8 cellular contexts compared by ENCODE assay signal in genomic region chr11:35391922-35392813, GRCh38. TPM values are rescaled to one million over a fixed set of nuclear protein-coding genes. Genes with fewer than 3 reads are reported as not detected.
DNase-seq lines count a peak whose midpoint lies in the region; ATAC-seq, FAIRE-seq and TF ChIP-seq lines count a peak whose summit lies in the region.

No MANE protein-coding gene starts in this region.

- POLR2A ChIA-PET in endothelial cell of umbilical vein (lab: Charles Lee): no interaction called here

- peak; percentile 62 for DNase-seq in NK-92 treated with Interleukin-12 subunit alpha and Interleukin-12 subunit beta, amount 100 ng/mL, for 24 hours (lab: John Stamatoyannopoulos, UW)
- no peak for DNase-seq in NK-92 (lab: John Stamatoyannopoulos, UW; ENCODE audit: unreplicated experiment)
- peak; percentile 71 for DNase-seq in NOMO-1 treated with dmso at 0.1 percent for 144 hours (lab: John Stamatoyannopoulos, UW; ENCODE audit: unreplicated experiment)
- peak; percentile 95 for DNase-seq in activated CD8-positive, alpha-beta memory T cell treated with anti-CD3 and anti-CD28 coated beads, Interleukin-2, amount 50 U/mL, for 48 hours
- peak; percentile 62 for DNase-seq in endothelial cell of umbilical vein (ENCODE audit: low read depth, low spot score)
- DNase-seq in mucosa of gallbladder (ENCODE audit: low spot score): peak; percentile 83
- DNase-seq in stimulated activated CD8-positive, alpha-beta memory T cell treated with anti-CD3 and anti-CD28 coated beads, Interleukin-2, amount 100 ng/mL, for 48 hours (ENCODE audit: low read depth in 2 of 2): peak; percentile 79 to 81

- H3K27me3 ChIP-seq in endothelial cell of umbilical vein (ENCODE audit: control insufficient read depth in 2 of 2, insufficient read depth in 2 of 2, low read length in 2 of 2): peaks cover 10 to 14% of the 10 kb centered on the region in 2 experiments

- H3K27ac ChIP-seq in endothelial cell of umbilical vein (ENCODE audit: insufficient read depth, low read depth, low read length): no peak overlapping the region

- H3K9me3 ChIP-seq in endothelial cell of umbilical vein (replicated peaks; ENCODE audit: control insufficient read depth, insufficient read depth, low read length): no peaks in the 10 kb centered on the region

- no peaks in the 10 kb centered on the region for H3K79me2 ChIP-seq in endothelial cell of umbilical vein (ENCODE audit: control insufficient read depth, insufficient read depth, low read length)

- CTCF ChIA-PET in endothelial cell of umbilical vein (lab: Charles Lee): interaction anchor here (0.7 to 7.6 kb wide), 19 partner anchors 10 to 1218 kb away, joined by 3 to 124 read pairs (median 4); partner anchors contain the start of gene ELF5

- BruUV-seq in endothelial cell of umbilical vein (replicated peaks; lab: Mats Ljungman, UMichigan): no TSS peak

- TF ChIP-seq CTCF in endothelial cell of umbilical vein (IDR thresholded peaks at IDR 0.05; ENCODE audit: extremely low read depth in 1 of 2, insufficient read depth in 1 of 2, low read depth in 1 of 2, low read length in 2 of 2): peak; percentile 80 to 81

- H3K4me2 ChIP-seq in endothelial cell of umbilical vein (ENCODE audit: insufficient read depth, low read length): no peak overlapping the region

- intact Hi-C loops in endothelial cell of umbilical vein (cut with micrococcal nuclease): loop anchor here (1.0 to 2.0 kb wide), 7 partner anchors 153 to 879 kb away; partner anchors contain the start of gene ELF5

- peak; percentile 81 for FAIRE-seq in endothelial cell of umbilical vein (lab: Jason Lieb, UNC)

- no peak overlapping the region for H2AFZ ChIP-seq in endothelial cell of umbilical vein (ENCODE audit: low read depth, low read length)

- peak; percentile 36 for ATAC-seq in HG03521 (IDR thresholded peaks at IDR 0.05; ENCODE audit: unreplicated experiment)

- no peaks in the 10 kb centered on the region for H3K36me3 ChIP-seq in endothelial cell of umbilical vein (ENCODE audit: control insufficient read depth in 2 of 2, extremely low read depth in 1 of 2, insufficient read depth in 2 of 2, low read length in 2 of 2)

- no peak for TF ChIP-seq POLR2A in endothelial cell of umbilical vein (IDR thresholded peaks at IDR 0.05; ENCODE audit: low read depth, low read length)

- no peak overlapping the region for H3K9ac ChIP-seq in endothelial cell of umbilical vein (replicated peaks; ENCODE audit: extremely low read depth, insufficient read depth, low read length)

- H3K4me1 ChIP-seq in endothelial cell of umbilical vein (ENCODE audit: control insufficient read depth, extremely low read depth, insufficient read depth, low read length): no peaks in the 10 kb centered on the region

- dilution Hi-C loops in endothelial cell of umbilical vein (cut with MboI; ENCODE audit: extremely low pct_ligation_motif_present, low sequenced_read_pairs): no loop called here

- H3K4me3 ChIP-seq in endothelial cell of umbilical vein (replicated peaks in 1 of 3; ENCODE audit: insufficient read depth in 1 of 3, low read depth in 1 of 3, low read length in 3 of 3): no peak overlapping the region

- no peaks in the 10 kb centered on the region for H3K9me1 ChIP-seq in endothelial cell of umbilical vein (replicated peaks; ENCODE audit: control insufficient read depth, extremely low read depth, insufficient read depth, low read length)

- H4K20me1 ChIP-seq in endothelial cell of umbilical vein (replicated peaks; ENCODE audit: control insufficient read depth, extremely low read depth, insufficient read depth, low read length): no peaks in the 10 kb centered on the region

TF ChIP-seq in endothelial cell of umbilical vein, 7 proteins besides CTCF, POLR2A, EP300 and RAD21:
- TF ChIP-seq MAX (IDR thresholded peaks at IDR 0.05; ENCODE audit: insufficient read depth, insufficient read length) (no peak), JUN (IDR thresholded peaks at IDR 0.05; ENCODE audit: borderline replicate concordance, insufficient read depth, insufficient read length, low read depth) (no peak), GATA2 (IDR thresholded peaks at IDR 0.05; ENCODE audit: insufficient read depth, insufficient read length, low read depth, low read length) (no peak), MYC (IDR thresholded peaks at IDR 0.05; ENCODE audit: low read depth, low read length) (no peak), EZH2 (IDR thresholded peaks at IDR 0.05; ENCODE audit: borderline replicate concordance, low read depth, low read length, severe bottlenecking) (no peak), POLR2AphosphoS5 (IDR thresholded peaks at IDR 0.05; ENCODE audit: insufficient read depth, low read depth, low read length) (no peak), FOS (IDR thresholded peaks at IDR 0.05; ENCODE audit: borderline replicate concordance, insufficient read depth, low read length) (no peak)

RNA-seq across cellular contexts. Expression of gene SLC1A2, which starts 27.2 kb away (rescaled TPM):
- total RNA-seq in endothelial cell of umbilical vein: not detected in 2 replicates
- polyA plus RNA-seq in endothelial cell of umbilical vein: not detected in 2 replicates
- polyA plus RNA-seq in endothelial cell of umbilical vein (2011; cell fraction: cytosol; rRNA removed): not detected in 2 replicates
- not detected in 2 replicates for polyA plus RNA-seq in endothelial cell of umbilical vein (2011; cell fraction: nucleus; rRNA removed)
- not detected in 2 replicates for polyA plus RNA-seq in endothelial cell of umbilical vein (2012)
- not detected in 2 replicates for polyA minus RNA-seq in endothelial cell of umbilical vein
- polyA minus RNA-seq in endothelial cell of umbilical vein (2011; cell fraction: cytosol; rRNA and poly(A)+ RNA removed): not detected
- not detected in 2 replicates for polyA minus RNA-seq in endothelial cell of umbilical vein (2011; cell fraction: nucleus; rRNA and poly(A)+ RNA removed)
- total RNA-seq in mucosa of gallbladder: 0.58 TPM
